31 cellular contexts compared by ENCODE assay signal in the genomic region with DNA sequence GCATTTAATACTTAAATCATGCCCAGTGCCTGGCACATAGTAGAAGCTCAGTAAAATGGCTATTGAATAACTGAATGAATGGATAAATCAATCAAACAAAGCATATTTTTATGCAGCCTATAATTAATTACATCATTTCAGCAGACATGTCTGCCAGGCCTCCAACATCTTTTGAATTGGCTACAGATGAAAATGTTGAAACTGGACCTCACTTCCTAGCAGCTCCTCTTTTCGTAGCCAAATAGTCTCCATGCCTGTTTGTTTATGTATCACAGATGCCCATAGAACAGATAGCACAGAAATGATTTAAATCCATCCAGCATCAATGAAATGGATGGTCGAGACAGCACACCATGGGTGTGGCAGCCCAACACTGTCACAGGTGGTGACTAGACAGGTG.
"Had no signal": no experiment of that assay in that cellular context is flagged by ENCODE, and none has a peak within 500 bp of the region (broad histone marks: within the 10 kb centered on the region; RNA-seq: fewer than 3 reads in every experiment).

No MANE protein-coding gene starts in this region.

- H3K27ac ChIP-seq: brain microvascular endothelial cell, coronary artery, esophagus muscularis mucosa, foreskin keratinocyte, gastrocnemius medialis, heart left ventricle, WERI-Rb-1 had no signal

- H3K4me1 ChIP-seq: esophagus muscularis mucosa, foreskin keratinocyte, gastrocnemius medialis, heart left ventricle had no signal

- H3K4me3 ChIP-seq: coronary artery, dorsolateral prefrontal cortex, esophagus muscularis mucosa, gastrocnemius medialis, heart left ventricle had no signal

- H3K9me3 ChIP-seq: esophagus muscularis mucosa, gastrocnemius medialis had no signal

- ATAC-seq: activated CD4-positive, CD25-positive, alpha-beta regulatory T cell treated with anti-CD3 and anti-CD28 coated beads, Interleukin-2, amount 50 U/mL, for 24 hours; activated CD8-positive, alpha-beta T cell treated with anti-CD3 and anti-CD28 coated beads for 36 hours; activated T-cell treated with anti-CD3 and anti-CD28 coated beads, Interleukin-2, amount 50 U/mL, for 4 hours; activated T-helper 17 cell treated with anti-CD3 and anti-CD28 coated beads, Interleukin-2, amount 50 U/mL, for 72 hours; foreskin keratinocyte; gastrocnemius medialis; heart left ventricle; T-helper 17 cell had no signal

- H3K27me3 ChIP-seq: brain microvascular endothelial cell, dorsolateral prefrontal cortex, esophagus muscularis mucosa, gastrocnemius medialis had no signal

- FAIRE-seq: astrocyte, bronchial epithelial cell had no signal

- DNase-seq: activated B cell treated with CpG ODN at 0.5 μM for 24 hours; activated CD4-positive, alpha-beta T cell treated with anti-CD3 and anti-CD28 coated beads for 48 hours; activated CD4-positive, alpha-beta T cell treated with anti-CD3 and anti-CD28 coated beads, Interleukin-2, amount 50 U/mL, for 1 hour; activated CD4-positive, alpha-beta T cell treated with anti-CD3 and anti-CD28 coated beads, Interleukin-2, amount 50 U/mL, for 48 hours; activated CD8-positive, alpha-beta memory T cell treated with anti-CD3 and anti-CD28 coated beads for 24 hours; activated CD8-positive, alpha-beta T cell treated with anti-CD3 and anti-CD28 coated beads for 36 hours; activated effector memory CD4-positive, alpha-beta T cell treated with Interleukin-2 at 50 U/mL for 16 hours; activated gamma-delta T cell treated with Interleukin-2 at 50 U/mL for 16 hours; activated naive CD4-positive, alpha-beta T cell treated with anti-CD3 and anti-CD28 coated beads, Interleukin-2, amount 50 U/mL, for 16 hours; activated naive CD4-positive, alpha-beta T cell treated with Interleukin-2 at 50 U/mL for 16 hours; activated T-cell treated with anti-CD3 and anti-CD28 coated beads, Interleukin-2, amount 50 U/mL, for 4 hours; amniotic stem cell; anterior cingulate cortex; brain microvascular endothelial cell; dorsolateral prefrontal cortex; effector memory CD4-positive, alpha-beta T cell; erythroblast; foreskin keratinocyte; gastrocnemius medialis; glutamatergic neuron; heart left ventricle; T-helper 1 cell; T-helper 17 cell; T1000; WERI-Rb-1 had no signal

- H3K36me3 ChIP-seq: brain microvascular endothelial cell, esophagus muscularis mucosa, gastrocnemius medialis, heart left ventricle, WERI-Rb-1 had no signal
